1 cellular context compared by ENCODE assay signal in the genomic region with DNA sequence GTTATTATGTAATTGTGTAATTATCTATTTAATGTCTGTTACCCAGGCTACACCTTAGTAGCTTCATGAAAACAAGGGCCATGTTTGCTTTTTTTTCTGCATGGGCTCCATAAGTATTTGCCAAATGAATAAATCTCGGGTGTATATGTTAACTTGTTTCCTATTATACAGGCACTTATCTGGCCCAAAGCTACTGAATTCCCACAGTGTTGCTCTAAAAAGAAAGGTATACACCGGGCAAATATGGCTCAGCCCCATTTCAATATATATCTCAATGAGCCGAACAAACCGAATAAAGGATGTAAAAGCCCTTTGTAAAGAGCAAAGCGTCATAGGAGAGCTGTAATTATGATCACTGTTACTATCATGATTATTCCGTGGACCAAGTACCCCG.
TF ChIP-seq lines count a peak whose summit lies in the region.

No MANE protein-coding gene starts in this region.

TF ChIP-seq in GM23338, 12 proteins besides CTCF, POLR2A, EP300 and RAD21:
- TF ChIP-seq ZNF462 (CRISPR knock-in tag; IDR thresholded peaks at IDR 0.05), result no peak
